ENCODE assay signal across 31 cellular contexts in genomic region chr17:36740157-36740556, GRCh38.
"Had no signal": no experiment of that assay in that cellular context is flagged by ENCODE, and none has a peak within 500 bp of the region (broad histone marks: within the 10 kb centered on the region; RNA-seq: fewer than 3 reads in every experiment).

No MANE protein-coding gene starts in this region.

- H3K9me3 ChIP-seq: body of pancreas, breast epithelium had no signal

- H3K36me3 ChIP-seq: adrenal gland, breast epithelium, cardiac muscle cell, heart right ventricle had no signal

- FAIRE-seq: frontal cortex had no signal

- ATAC-seq: activated naive CD8-positive, alpha-beta T cell treated with anti-CD3 and anti-CD28 coated beads, Interleukin-2, amount 50 U/mL, for 24 hours; activated T-helper 17 cell treated with anti-CD3 and anti-CD28 coated beads, Interleukin-2, amount 50 U/mL, for 72 hours; body of pancreas; esophagus mucosa; heart right ventricle had no signal

- H3K4me1 ChIP-seq: adrenal gland, body of pancreas, breast epithelium, heart right ventricle had no signal

- H3K27ac ChIP-seq: adrenal gland, body of pancreas, breast epithelium, cardiac muscle cell, coronary artery, dorsolateral prefrontal cortex, heart right ventricle had no signal

- H3K27ac Mint-ChIP-seq: activated CD4-positive, alpha-beta memory T cell treated with anti-CD3 and anti-CD28 coated beads, Interleukin-2, amount 10 ng/mL, durations not matched to agents 7 days and 5 days; activated CD4-positive, alpha-beta T cell treated with anti-CD3 and anti-CD28 coated beads, Interleukin-2, amount 10 ng/mL, durations not matched to agents 7 days and 5 days; activated naive CD4-positive, alpha-beta T cell treated with anti-CD3 and anti-CD28 coated beads, Interleukin-2, amount 50 U/mL, for 24 hours; activated naive CD8-positive, alpha-beta T cell treated with anti-CD3 and anti-CD28 coated beads for 36 hours; activated naive CD8-positive, alpha-beta T cell treated with anti-CD3 and anti-CD28 coated beads, Interleukin-2, amount 50 U/mL, for 24 hours; activated T-cell treated with anti-CD3 and anti-CD28 coated beads, Interleukin-2, amount 50 U/mL, for 24 hours; activated T-helper 17 cell treated with anti-CD3 and anti-CD28 coated beads, Interleukin-2, amount 50 U/mL, for 72 hours; dendritic cell treated with granulocyte-macrophage colony-stimulating factor and Interleukin-4, amounts not matched to agents 40 ng/mL and 50 ng/mL, for 4 days; endodermal cell had no signal

- DNase-seq: activated CD4-positive, alpha-beta memory T cell treated with anti-CD3 and anti-CD28 coated beads, Interleukin-2, amount 10 ng/mL, durations not matched to agents 7 days and 5 days; activated CD4-positive, alpha-beta T cell treated with anti-CD3 and anti-CD28 coated beads for 1 hour; activated CD4-positive, alpha-beta T cell treated with anti-CD3 and anti-CD28 coated beads for 4 hours; activated CD4-positive, alpha-beta T cell treated with anti-CD3 and anti-CD28 coated beads, Interleukin-2, amount 10 ng/mL, durations not matched to agents 7 days and 5 days; activated CD4-positive, alpha-beta T cell treated with anti-CD3 and anti-CD28 coated beads, Interleukin-2, amount 50 U/mL, for 4 hours; activated CD8-positive, alpha-beta memory T cell treated with anti-CD3 and anti-CD28 coated beads, Interleukin-2, amount 50 U/mL, for 48 hours; activated effector memory CD4-positive, alpha-beta T cell treated with Interleukin-2 at 50 U/mL for 16 hours; activated gamma-delta T cell treated with Interleukin-2 at 50 U/mL for 16 hours; activated naive CD4-positive, alpha-beta T cell treated with Interleukin-2 at 50 U/mL for 16 hours; activated naive CD8-positive, alpha-beta T cell treated with anti-CD3 and anti-CD28 coated beads for 36 hours; activated naive CD8-positive, alpha-beta T cell treated with anti-CD3 and anti-CD28 coated beads, Interleukin-2, amount 50 U/mL, for 24 hours; activated T-cell treated with anti-CD3 and anti-CD28 coated beads for 4 hours; activated T-cell treated with anti-CD3 and anti-CD28 coated beads, Interleukin-2, amount 50 U/mL, for 24 hours; adrenal gland; amygdala; body of pancreas; central memory CD4-positive, alpha-beta T cell; dorsolateral prefrontal cortex; effector memory CD4-positive, alpha-beta T cell; endodermal cell; foreskin fibroblast; heart right ventricle; T-helper 2 cell had no signal

- H3K9me3 Mint-ChIP-seq: activated CD4-positive, alpha-beta memory T cell treated with anti-CD3 and anti-CD28 coated beads, Interleukin-2, amount 10 ng/mL, durations not matched to agents 7 days and 5 days; activated CD4-positive, alpha-beta T cell treated with anti-CD3 and anti-CD28 coated beads, Interleukin-2, amount 10 ng/mL, durations not matched to agents 7 days and 5 days; activated naive CD4-positive, alpha-beta T cell treated with anti-CD3 and anti-CD28 coated beads, Interleukin-2, amount 50 U/mL, for 24 hours; activated naive CD8-positive, alpha-beta T cell treated with anti-CD3 and anti-CD28 coated beads for 36 hours; activated naive CD8-positive, alpha-beta T cell treated with anti-CD3 and anti-CD28 coated beads, Interleukin-2, amount 50 U/mL, for 24 hours; activated T-helper 17 cell treated with anti-CD3 and anti-CD28 coated beads, Interleukin-2, amount 50 U/mL, for 72 hours; dendritic cell treated with granulocyte-macrophage colony-stimulating factor and Interleukin-4, amounts not matched to agents 40 ng/mL and 50 ng/mL, for 4 days had no signal

- H3K4me1 Mint-ChIP-seq: activated CD4-positive, alpha-beta memory T cell treated with anti-CD3 and anti-CD28 coated beads, Interleukin-2, amount 10 ng/mL, durations not matched to agents 7 days and 5 days; activated CD4-positive, alpha-beta T cell treated with anti-CD3 and anti-CD28 coated beads, Interleukin-2, amount 10 ng/mL, durations not matched to agents 7 days and 5 days; activated naive CD4-positive, alpha-beta T cell treated with anti-CD3 and anti-CD28 coated beads, Interleukin-2, amount 50 U/mL, for 24 hours; activated naive CD8-positive, alpha-beta T cell treated with anti-CD3 and anti-CD28 coated beads for 36 hours; activated naive CD8-positive, alpha-beta T cell treated with anti-CD3 and anti-CD28 coated beads, Interleukin-2, amount 50 U/mL, for 24 hours; activated T-helper 17 cell treated with anti-CD3 and anti-CD28 coated beads, Interleukin-2, amount 50 U/mL, for 72 hours had no signal

- H3K4me3 Mint-ChIP-seq: activated CD4-positive, alpha-beta memory T cell treated with anti-CD3 and anti-CD28 coated beads, Interleukin-2, amount 10 ng/mL, durations not matched to agents 7 days and 5 days; activated CD4-positive, alpha-beta T cell treated with anti-CD3 and anti-CD28 coated beads, Interleukin-2, amount 10 ng/mL, durations not matched to agents 7 days and 5 days; activated naive CD4-positive, alpha-beta T cell treated with anti-CD3 and anti-CD28 coated beads, Interleukin-2, amount 50 U/mL, for 24 hours; activated naive CD8-positive, alpha-beta T cell treated with anti-CD3 and anti-CD28 coated beads for 36 hours; activated naive CD8-positive, alpha-beta T cell treated with anti-CD3 and anti-CD28 coated beads, Interleukin-2, amount 50 U/mL, for 24 hours; activated T-cell treated with anti-CD3 and anti-CD28 coated beads, Interleukin-2, amount 50 U/mL, for 24 hours; activated T-helper 17 cell treated with anti-CD3 and anti-CD28 coated beads, Interleukin-2, amount 50 U/mL, for 72 hours; dendritic cell treated with granulocyte-macrophage colony-stimulating factor and Interleukin-4, amounts not matched to agents 40 ng/mL and 50 ng/mL, for 4 days; endodermal cell had no signal

- H3K4me3 ChIP-seq: adrenal gland, body of pancreas, breast epithelium, cardiac muscle cell, coronary artery, dorsolateral prefrontal cortex, heart right ventricle had no signal

- H3K27me3 ChIP-seq: adrenal gland, breast epithelium, cardiac muscle cell had no signal

- H3K27me3 Mint-ChIP-seq: activated CD4-positive, alpha-beta T cell treated with anti-CD3 and anti-CD28 coated beads, Interleukin-2, amount 10 ng/mL, durations not matched to agents 7 days and 5 days; activated naive CD8-positive, alpha-beta T cell treated with anti-CD3 and anti-CD28 coated beads for 36 hours; activated T-cell treated with anti-CD3 and anti-CD28 coated beads, Interleukin-2, amount 50 U/mL, for 24 hours had no signal
